15 cellular contexts compared by ENCODE assay signal in genomic region chr12:50197297-50197727, GRCh38. TPM values are rescaled to one million over a fixed set of nuclear protein-coding genes. Genes with fewer than 3 reads are reported as not detected.
A peak's percentile ranks its signal among the peaks of the same experiment; 100 is the strongest.
DNase-seq lines count a peak whose midpoint lies in the region; ATAC-seq and TF ChIP-seq lines count a peak whose summit lies in the region.
"Had no signal": no experiment of that assay in that cellular context is flagged by ENCODE, and none has a peak within 500 bp of the region (broad histone marks: within the 10 kb centered on the region; RNA-seq: fewer than 3 reads in every experiment).

No MANE protein-coding gene starts in this region.

- H3K4me3 Mint-ChIP-seq in Calu3 (ENCODE audit: low read depth, unreplicated experiment) = no peak overlapping the region
- H3K4me3 Mint-ChIP-seq: B cell had no signal

- peaks cover 5% of the 10 kb centered on the region for H3K4me1 Mint-ChIP-seq in Calu3 (ENCODE audit: low read depth, unreplicated experiment)
- H3K4me1 Mint-ChIP-seq: B cell had no signal

- peaks cover 10% of the 10 kb centered on the region for H3K36me3 Mint-ChIP-seq in Calu3 (ENCODE audit: insufficient read depth, unreplicated experiment)

- no peak overlapping the region for H3K27ac ChIP-seq in HEK293 (ENCODE audit: extremely low read depth, low read depth, low read length)
- H3K27ac ChIP-seq in RWPE2 (ENCODE audit: poor library complexity, severe bottlenecking) = peak overlapping the region; percentile 99

- no peaks in the 10 kb centered on the region for H3K27me3 ChIP-seq in RWPE2 (ENCODE audit: insufficient read depth, poor library complexity, severe bottlenecking)

- TF ChIP-seq CTCF in HEK293 (tag by site-specific recombination; IDR thresholded peaks at IDR 0.05) = no peak
- no peak for TF ChIP-seq CTCF in RWPE2 (IDR thresholded peaks at IDR 0.05; ENCODE audit: poor library complexity, severe bottlenecking)
- no peak for TF ChIP-seq CTCF in Calu3 (IDR thresholded peaks at IDR 0.05; ENCODE audit: unreplicated experiment)

- CTCF ChIA-PET in HEK293 (lab: Yijun Ruan, JAX) (interaction anchor here (0.6 to 1.4 kb wide), 2 partner anchors 15 to 840 kb away, joined by 3 to 5 read pairs; no protein-coding TSS in a partner anchor), Calu3 (lab: Charles Lee) (interaction anchor here (0.9 kb wide), 1 partner anchor 117 kb away, joined by 3 read pairs; no protein-coding TSS in a partner anchor)

- DNase-seq in NCI-H2029 treated with DMSO at 0.1 percent for 48 hours (lab: John Stamatoyannopoulos, UW) = peak; percentile 90
- DNase-seq in RWPE2 (ENCODE audit: low spot score) = no peak
- peak; percentile 31 for DNase-seq in myocyte (ENCODE audit: low read depth)
- DNase-seq in Calu3 = no peak
- no peak for DNase-seq in glomerular visceral epithelial cell (ENCODE audit: extremely low spot score)
- DNase-seq in amniotic stem cell (lab: John Stamatoyannopoulos, UW) = no peak
- DNase-seq in EL = no peak
- DNase-seq: activated CD4-positive, alpha-beta T cell treated with anti-CD3 and anti-CD28 coated beads for 48 hours; activated CD8-positive, alpha-beta memory T cell treated with anti-CD3 and anti-CD28 coated beads, Interleukin-2, amount 50 U/mL, for 48 hours; activated naive CD4-positive, alpha-beta T cell treated with Interleukin-2 at 50 U/mL for 16 hours; NCI-H226; nucleus accumbens had no signal

- H3K36me3 ChIP-seq in HEK293 (ENCODE audit: control insufficient read depth in 2 of 2, insufficient read depth in 1 of 2, low read length in 2 of 2) (peaks cover 20 to 28% of the 10 kb centered on the region in 2 experiments), RWPE2 (ENCODE audit: low read depth) (peaks cover 92% of the 10 kb centered on the region)

- H3K27me3 Mint-ChIP-seq in Calu3 (ENCODE audit: unreplicated experiment) = no peaks in the 10 kb centered on the region
- H3K27me3 Mint-ChIP-seq: B cell had no signal

- no peaks in the 10 kb centered on the region for H3K9me3 ChIP-seq in HEK293 (ENCODE audit: control insufficient read depth, insufficient read depth, low read depth, low read length)
- H3K9me3 ChIP-seq in RWPE2 (ENCODE audit: severe bottlenecking) = no peaks in the 10 kb centered on the region

- H3K4me3 ChIP-seq in HEK293 (ENCODE audit: low read depth, low read length) (no peak overlapping the region), RWPE2 (ENCODE audit: severe bottlenecking) (no peak overlapping the region)

- no TSS peak for BruUV-seq in Calu3 (replicated peaks; lab: Mats Ljungman, UMichigan)

- peaks cover 21% of the 10 kb centered on the region for H3K4me1 ChIP-seq in HEK293 (ENCODE audit: control insufficient read depth, insufficient read depth, low read length)
- peaks cover 24% of the 10 kb centered on the region for H3K4me1 ChIP-seq in RWPE2 (ENCODE audit: insufficient read depth, poor library complexity, severe bottlenecking)

- ATAC-seq in RWPE2 (ENCODE audit: low read depth) = no peak
- ATAC-seq: HCT116 had no signal

- H3K9me3 Mint-ChIP-seq in Calu3 (ENCODE audit: low read depth, unreplicated experiment) = no peaks in the 10 kb centered on the region

- POLR2A ChIA-PET in HEK293 (lab: Yijun Ruan, JAX) = interaction anchor here (0.6 to 0.7 kb wide), 4 partner anchors 27 to 330 kb away, joined by 3 to 6 read pairs (median 3); partner anchors contain the start of gene COX14

- no peak overlapping the region for H3K27ac Mint-ChIP-seq in Calu3 (ENCODE audit: unreplicated experiment)
- H3K27ac Mint-ChIP-seq: B cell had no signal

- intact Hi-C loops in Calu3 (cut with micrococcal nuclease; ENCODE audit: unreplicated experiment) = no loop called here

TF ChIP-seq in HEK293, 187 proteins besides CTCF, POLR2A, EP300 and RAD21 (continues in another document):
- TF ChIP-seq, protein P1, sequence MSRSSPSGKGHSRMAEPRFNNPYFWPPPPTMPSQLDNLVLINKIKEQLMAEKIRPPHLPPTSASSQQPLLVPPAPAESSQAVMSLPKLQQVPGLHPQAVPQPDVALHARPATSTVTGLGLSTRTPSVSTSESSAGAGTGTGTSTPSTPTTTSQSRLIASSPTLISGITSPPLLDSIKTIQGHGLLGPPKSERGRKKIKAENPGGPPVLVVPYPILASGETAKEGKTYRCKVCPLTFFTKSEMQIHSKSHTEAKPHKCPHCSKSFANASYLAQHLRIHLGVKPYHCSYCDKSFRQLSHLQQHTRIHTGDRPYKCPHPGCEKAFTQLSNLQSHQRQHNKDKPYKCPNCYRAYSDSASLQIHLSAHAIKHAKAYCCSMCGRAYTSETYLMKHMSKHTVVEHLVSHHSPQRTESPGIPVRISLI (tag by site-specific recombination; IDR thresholded peaks at IDR 0.05) = 0 out of 2 replicates have a peak, but pooled peaks have one; percentile 44
- TF ChIP-seq FEZF1 (tag by site-specific recombination; IDR thresholded peaks at IDR 0.05) (peak; percentile 74), ZBTB10 (tag by site-specific recombination; IDR thresholded peaks at IDR 0.05) (no peak), ZNF571 (tag by site-specific recombination; IDR thresholded peaks at IDR 0.05) (no peak), ZNF155 (tag by site-specific recombination; IDR thresholded peaks at IDR 0.05) (no peak), SP7 (tag by site-specific recombination; IDR thresholded peaks at IDR 0.05) (peak; percentile 96), ATF2 (tag by site-specific recombination; IDR thresholded peaks at IDR 0.05; ENCODE audit: low read depth) (no peak), ZNF677 (tag by site-specific recombination; IDR thresholded peaks at IDR 0.05) (no peak), IKZF3 (tag by site-specific recombination; IDR thresholded peaks at IDR 0.05) (peak; percentile 68; the same call in 1 of the 2 replicates), ZNF48 (tag by site-specific recombination; IDR thresholded peaks at IDR 0.05) (no peak), ZSCAN23 (tag by site-specific recombination; IDR thresholded peaks at IDR 0.05) (no peak), ZNF830 (tag by site-specific recombination; IDR thresholded peaks at IDR 0.05; ENCODE audit: low read depth) (no peak)
- TF ChIP-seq, protein P2, sequence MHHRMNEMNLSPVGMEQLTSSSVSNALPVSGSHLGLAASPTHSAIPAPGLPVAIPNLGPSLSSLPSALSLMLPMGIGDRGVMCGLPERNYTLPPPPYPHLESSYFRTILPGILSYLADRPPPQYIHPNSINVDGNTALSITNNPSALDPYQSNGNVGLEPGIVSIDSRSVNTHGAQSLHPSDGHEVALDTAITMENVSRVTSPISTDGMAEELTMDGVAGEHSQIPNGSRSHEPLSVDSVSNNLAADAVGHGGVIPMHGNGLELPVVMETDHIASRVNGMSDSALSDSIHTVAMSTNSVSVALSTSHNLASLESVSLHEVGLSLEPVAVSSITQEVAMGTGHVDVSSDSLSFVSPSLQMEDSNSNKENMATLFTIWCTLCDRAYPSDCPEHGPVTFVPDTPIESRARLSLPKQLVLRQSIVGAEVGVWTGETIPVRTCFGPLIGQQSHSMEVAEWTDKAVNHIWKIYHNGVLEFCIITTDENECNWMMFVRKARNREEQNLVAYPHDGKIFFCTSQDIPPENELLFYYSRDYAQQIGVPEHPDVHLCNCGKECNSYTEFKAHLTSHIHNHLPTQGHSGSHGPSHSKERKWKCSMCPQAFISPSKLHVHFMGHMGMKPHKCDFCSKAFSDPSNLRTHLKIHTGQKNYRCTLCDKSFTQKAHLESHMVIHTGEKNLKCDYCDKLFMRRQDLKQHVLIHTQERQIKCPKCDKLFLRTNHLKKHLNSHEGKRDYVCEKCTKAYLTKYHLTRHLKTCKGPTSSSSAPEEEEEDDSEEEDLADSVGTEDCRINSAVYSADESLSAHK (tag by site-specific recombination; IDR thresholded peaks at IDR 0.05) = 0 out of 2 replicates have a peak, but pooled peaks have one; percentile 18

RNA-seq across cellular contexts. Expression of gene CERS5, which starts 30.1 kb away (rescaled TPM):
- 21.4 and 25.3 TPM in 2 replicates for total RNA-seq in myocyte
- polyA plus RNA-seq in myocyte (2012) = 64.2 TPM
- total RNA-seq in Calu3 (2022) = 27.3 and 28.2 TPM in 2 replicates

Comparison
In these comparisons a context has a peak if more than half of its experiments do, and no peak if none do; other contexts are left out.
1. DNase-seq: peak in NCI-H2029 treated with DMSO at 0.1 percent for 48 hours (single experiment) and myocyte (single experiment); none in RWPE2 (single experiment), Calu3 (single experiment), glomerular visceral epithelial cell (single experiment), amniotic stem cell (single experiment) and EL (single experiment).